8 cellular contexts compared by ENCODE assay signal in genomic region chr3:100072328-100073048, GRCh38. TPM values are rescaled to one million over a fixed set of nuclear protein-coding genes. Genes with fewer than 3 reads are reported as not detected.
DNase-seq lines count a peak whose midpoint lies in the region; ATAC-seq, FAIRE-seq and TF ChIP-seq lines count a peak whose summit lies in the region.

No MANE protein-coding gene starts in this region.

- no peaks in the 10 kb centered on the region for H3K4me1 ChIP-seq in foreskin keratinocyte

- H3K4me3 Mint-ChIP-seq in mesothelial cell of epicardium: no peak overlapping the region

- H3K9me3 Mint-ChIP-seq in mesothelial cell of epicardium: no peaks in the 10 kb centered on the region

- H3K36me3 ChIP-seq in WERI-Rb-1: no peaks in the 10 kb centered on the region

- peak overlapping the region; percentile 26 for H3K27ac Mint-ChIP-seq in mesothelial cell of epicardium

- FAIRE-seq in GM12891 (lab: Jason Lieb, UNC): peak; percentile 48

- no peaks in the 10 kb centered on the region for H3K9me3 ChIP-seq in WERI-Rb-1 (ENCODE audit: severe bottlenecking)

- peaks cover 45% of the 10 kb centered on the region for H3K4me1 Mint-ChIP-seq in mesothelial cell of epicardium

- no peaks in the 10 kb centered on the region for H3K36me3 Mint-ChIP-seq in mesothelial cell of epicardium

- TF ChIP-seq CTCF in mesothelial cell of epicardium (IDR thresholded peaks at IDR 0.05; ENCODE audit: unreplicated experiment): no peak
- TF ChIP-seq CTCF in WERI-Rb-1 (IDR thresholded peaks at IDR 0.05; ENCODE audit: low read depth, low read length): no peak
- TF ChIP-seq CTCF in foreskin keratinocyte (conservative IDR thresholded peaks at IDR 0.05): no peak

- no peaks in the 10 kb centered on the region for H3K27me3 Mint-ChIP-seq in mesothelial cell of epicardium (ENCODE audit: low read depth)

- H3K27ac ChIP-seq in WERI-Rb-1 (no peak overlapping the region), foreskin keratinocyte (no peak overlapping the region)

- H3K4me3 ChIP-seq in WERI-Rb-1 (ENCODE audit: low read depth, low read length): no peak overlapping the region

- no peak for TF ChIP-seq POLR2A in GM12891 (IDR thresholded peaks at IDR 0.05; ENCODE audit: low read depth, low read length)

- DNase-seq in GM12891 (ENCODE audit: insufficient read length, low spot score): no peak
- DNase-seq in SIG-M5 treated with dmso at 0.1 percent for 504 hours (lab: John Stamatoyannopoulos, UW; ENCODE audit: unreplicated experiment): peak; percentile 99
- DNase-seq in mesothelial cell of epicardium (ENCODE audit: low spot score in 2 of 2, unreplicated experiment in 2 of 2): no peak
- no peak for DNase-seq in NCI-H2107 treated with DMSO at 0.1 percent for 48 hours (lab: John Stamatoyannopoulos, UW; ENCODE audit: unreplicated experiment)
- DNase-seq in WERI-Rb-1: no peak
- DNase-seq in foreskin keratinocyte: no peak
- DNase-seq in NCI-H446 treated with DMSO at 0.1 percent for 48 hours (lab: John Stamatoyannopoulos, UW): no peak

- ATAC-seq in HG02588 (IDR thresholded peaks at IDR 0.05; ENCODE audit: unreplicated experiment) (peak; percentile 52), foreskin keratinocyte (no peak)

- H3K27me3 ChIP-seq in WERI-Rb-1 (ENCODE audit: insufficient read depth, low read depth, severe bottlenecking) (no peaks in the 10 kb centered on the region), foreskin keratinocyte (no peaks in the 10 kb centered on the region)

TF ChIP-seq in GM12891, 5 proteins besides CTCF, POLR2A, EP300 and RAD21:
- TF ChIP-seq POLR2AphosphoS5 (IDR thresholded peaks at IDR 0.05; ENCODE audit: low read depth, low read length): no peak
- no peak for TF ChIP-seq PAX5 (IDR thresholded peaks at IDR 0.05; ENCODE audit: insufficient read depth, low read length, severe bottlenecking)
- TF ChIP-seq SPI1 (IDR thresholded peaks at IDR 0.05; ENCODE audit: low read depth, low read length): peak; percentile 90
- TF ChIP-seq TAF1 (IDR thresholded peaks at IDR 0.05; ENCODE audit: low read depth, low read length): no peak
- no peak for TF ChIP-seq POU2F2 (IDR thresholded peaks at IDR 0.05; ENCODE audit: low read depth, low read length)

RNA-seq across cellular contexts. Expression of gene FILIP1L, which starts 41.8 kb away (rescaled TPM):
- 2.0 TPM for polyA plus RNA-seq in GM12891 (2012; ENCODE audit: low read depth, missing spikeins)
- total RNA-seq in mesothelial cell of epicardium (15.6 to 19.8 TPM (median 15.7 TPM) in 3 replicates), foreskin keratinocyte (21.1 and 22.6 TPM in 2 replicates)
- polyA plus RNA-seq in foreskin keratinocyte: 8.7 and 9.8 TPM in 2 replicates
